ENCODE assay signal across 8 cellular contexts in the genomic region with DNA sequence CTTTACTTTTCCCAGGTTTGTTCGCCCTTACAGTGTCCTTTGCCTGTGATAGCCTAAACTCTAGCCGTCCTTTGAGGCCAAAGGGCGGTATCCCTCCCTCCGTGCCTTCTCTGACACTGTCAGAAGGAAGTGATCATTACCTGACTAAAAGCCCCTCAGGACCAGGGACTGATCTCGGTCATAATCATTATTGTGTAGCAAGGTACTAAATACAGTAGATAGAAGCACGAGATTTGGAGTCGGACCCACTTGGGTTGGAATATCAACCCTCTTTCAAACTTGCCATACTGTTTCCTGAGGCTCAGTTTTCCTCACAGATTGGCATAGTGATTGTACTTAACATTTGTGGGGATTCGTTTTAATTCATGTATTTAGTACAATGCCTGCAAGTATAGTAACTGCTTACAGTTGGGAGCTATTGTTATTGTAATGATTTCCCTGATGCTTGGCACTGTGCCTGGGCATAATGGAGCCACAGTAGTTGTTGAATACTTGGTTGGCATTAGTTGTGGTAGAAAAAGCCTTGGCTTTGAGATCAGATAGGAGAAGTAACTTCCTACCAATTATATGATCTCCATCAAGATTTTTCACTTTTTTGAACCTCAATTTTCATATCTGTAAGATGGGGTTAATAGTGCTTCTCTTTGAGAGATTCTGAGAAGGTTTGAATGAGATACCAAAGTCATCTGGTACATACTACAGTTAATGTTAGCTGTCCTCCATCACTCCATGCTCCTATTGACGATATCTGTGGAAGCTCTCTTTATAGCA. TPM values are rescaled to one million over a fixed set of nuclear protein-coding genes. Genes with fewer than 3 reads are reported as not detected.
DNase-seq lines count a peak whose midpoint lies in the region; ATAC-seq and TF ChIP-seq lines count a peak whose summit lies in the region.

No MANE protein-coding gene starts in this region.

- DNase-seq in NCI-H2081 (lab: John Stamatoyannopoulos, UW) (peak; percentile 1 to 32), NCI-H2081 treated with DMSO at 0.1 percent for 48 hours (lab: John Stamatoyannopoulos, UW) (no peak), RWPE1 (ENCODE audit: low spot score) (no peak), fibroblast of the aortic adventitia (ENCODE audit: low read depth) (peak; percentile 21), DMS114 treated with DMSO at 0.1 percent for 48 hours (lab: John Stamatoyannopoulos, UW; ENCODE audit: unreplicated experiment) (no peak), cerebellar cortex (ENCODE audit: low spot score) (no peak)

- POLR2A ChIA-PET in RWPE1 (lab: Yijun Ruan, JAX; ENCODE audit: low non-redundant PET) = no interaction called here

- ATAC-seq in GM21529 (IDR thresholded peaks at IDR 0.05; ENCODE audit: unreplicated experiment) = no peak

- H3K4me3 ChIP-seq in fibroblast of the aortic adventitia (ENCODE audit: low read depth, low read length) = peak overlapping the region; percentile 96
- peak overlapping the region; percentile 43 to 83 (median 65) for H3K4me3 ChIP-seq in skin epidermis

- TF ChIP-seq CTCF in RWPE1 (conservative IDR thresholded peaks at IDR 0.05; ENCODE audit: low read depth) (no peak), fibroblast of the aortic adventitia (IDR thresholded peaks at IDR 0.05; ENCODE audit: insufficient read depth, low read length) (no peak)

- CTCF ChIA-PET in RWPE1 (lab: Yijun Ruan, JAX) = interaction anchor here (0.6 to 1.6 kb wide), 2 partner anchors 38 to 474 kb away, joined by 5 read pairs; no protein-coding TSS in a partner anchor

- H3K27ac ChIP-seq in RWPE1 (peak overlapping the region; percentile 89), skin epidermis (peak overlapping the region in 20 of 21 experiments; percentile 2 to 96 (median 89))

RNA-seq across cellular contexts. Expression of a gene that starts 0.8 kb away (rescaled TPM):
- total RNA-seq in fibroblast of the aortic adventitia (ENCODE audit: low replicate concordance) = 11.7 and 12.3 TPM in 2 replicates

RNA-seq across cellular contexts. Expression of a gene that starts 26.4 kb away (rescaled TPM):
- 0.18 and 2.0 TPM in 2 replicates for total RNA-seq in fibroblast of the aortic adventitia (ENCODE audit: low replicate concordance)

RNA-seq across cellular contexts. Expression of a gene that starts 27.2 kb away (rescaled TPM):
- 39.2 and 90.4 TPM in 2 replicates for total RNA-seq in fibroblast of the aortic adventitia (ENCODE audit: low replicate concordance)

RNA-seq across cellular contexts. Expression of a gene that starts 28.9 kb away (rescaled TPM):
- 2.5 and 14.7 TPM in 2 replicates for total RNA-seq in fibroblast of the aortic adventitia (ENCODE audit: low replicate concordance)

RNA-seq across cellular contexts. Expression of a gene that starts 54.7 kb away (rescaled TPM):
- total RNA-seq in fibroblast of the aortic adventitia (ENCODE audit: low replicate concordance) = 1.1 and 2.8 TPM in 2 replicates

Comparison
In these comparisons a context has a peak if more than half of its experiments do, and no peak if none do; other contexts are left out.
1. DNase-seq: peak in NCI-H2081 (2 of 2) and fibroblast of the aortic adventitia (single experiment); none in NCI-H2081 treated with DMSO at 0.1 percent for 48 hours (single experiment), RWPE1 (single experiment), DMS114 treated with DMSO at 0.1 percent for 48 hours (single experiment) and cerebellar cortex (single experiment).